Comparison of ENCODE assay signal across 10 cellular contexts in the genomic region with DNA sequence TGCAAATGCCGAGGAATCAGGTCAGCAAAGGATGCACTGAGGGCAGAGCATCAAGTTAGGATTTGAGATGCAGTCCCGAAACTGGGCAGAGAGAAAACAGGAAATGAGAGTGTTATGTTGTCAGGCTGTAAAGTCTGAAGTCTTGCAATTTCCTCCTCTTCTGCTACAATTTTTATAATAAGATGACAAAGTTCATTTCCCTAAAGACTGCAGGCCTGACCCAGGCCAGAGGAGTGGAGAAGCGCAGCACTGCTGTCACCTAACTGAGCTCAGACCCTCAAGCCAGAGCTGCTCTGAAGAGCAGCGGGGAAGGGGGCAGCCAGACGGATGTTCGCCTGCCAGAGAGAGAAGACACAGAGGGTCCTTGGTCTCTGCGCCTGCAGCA. TPM values are rescaled to one million over a fixed set of nuclear protein-coding genes. Genes with fewer than 3 reads are reported as not detected.
DNase-seq lines count a peak whose midpoint lies in the region; ATAC-seq and TF ChIP-seq lines count a peak whose summit lies in the region.
"Had no signal": no experiment of that assay in that cellular context is flagged by ENCODE, and none has a peak within 500 bp of the region (broad histone marks: within the 10 kb centered on the region; RNA-seq: fewer than 3 reads in every experiment).

No MANE protein-coding gene starts in this region.

- no peak for DNase-seq in activated CD4-positive, alpha-beta memory T cell treated with anti-CD3 and anti-CD28 coated beads, Interleukin-2, amount 10 ng/mL, durations not matched to agents 7 days and 5 days
- no peak for DNase-seq in activated CD4-positive, alpha-beta memory T cell treated with anti-CD3 and anti-CD28 coated beads for 36 hours
- no peak for DNase-seq in activated B cell treated with CpG ODN at 0.5 μM for 24 hours
- no peak for DNase-seq in stimulated activated naive CD8-positive, alpha-beta T cell treated with anti-CD3 and anti-CD28 coated beads, Interleukin-15, Interleukin-2, amounts not matched to agents 100 U/mL and 50 U/mL, for 24 hours
- no peak for DNase-seq in thyroid gland
- no peak for DNase-seq in NCI-H1417 treated with DMSO at 0.1 percent for 48 hours (lab: John Stamatoyannopoulos, UW)
- no peak for DNase-seq in suprapubic skin (ENCODE audit: low spot score in 2 of 2)
- DNase-seq: MG63 had no signal

- H3K36me3 ChIP-seq in thyroid gland (no peaks in the 10 kb centered on the region), suprapubic skin (no peaks in the 10 kb centered on the region)
- H3K36me3 ChIP-seq: MG63 had no signal

- intact Hi-C loops in activated CD4-positive, alpha-beta memory T cell treated with anti-CD3 and anti-CD28 coated beads for 36 hours (cut with micrococcal nuclease) = loop anchor here (1.0 to 5.0 kb wide), 2 partner anchors 10 to 40 kb away; no protein-coding TSS in a partner anchor
- intact Hi-C loops in activated B cell treated with CpG ODN at 0.5 μM for 24 hours (cut with micrococcal nuclease) = loop anchor here (1.0 to 2.0 kb wide), 2 partner anchors 18 to 370 kb away; a partner anchor contains a TSS
- intact Hi-C loops in thyroid gland (cut with DNase I) = no loop called here

- TF ChIP-seq CTCF in activated B cell treated with CpG ODN at 0.5 μM for 24 hours (IDR thresholded peaks at IDR 0.05) (no peak), thyroid gland (IDR thresholded peaks at IDR 0.05) (no peak), suprapubic skin (IDR thresholded peaks at IDR 0.05) (no peak)

- H3K27me3 ChIP-seq in thyroid gland (no peaks in the 10 kb centered on the region), suprapubic skin (no peaks in the 10 kb centered on the region)

- H3K4me3 ChIP-seq in thyroid gland (replicated peaks in 1 of 3) (no peak overlapping the region), suprapubic skin (no peak overlapping the region)
- H3K4me3 ChIP-seq: MG63 had no signal

- CTCF ChIA-PET in activated CD4-positive, alpha-beta memory T cell treated with anti-CD3 and anti-CD28 coated beads, Interleukin-2, amount 10 ng/mL, durations not matched to agents 7 days and 5 days (lab: Charles Lee) = interaction anchor here (1.4 kb wide), 1 partner anchor 66 kb away, joined by 4 read pairs; no protein-coding TSS in a partner anchor
- CTCF ChIA-PET in activated CD4-positive, alpha-beta memory T cell treated with anti-CD3 and anti-CD28 coated beads for 36 hours (lab: Charles Lee) = no interaction called here
- CTCF ChIA-PET in activated B cell treated with CpG ODN at 0.5 μM for 24 hours (lab: Charles Lee) = interaction anchor here (1.5 kb wide), 1 partner anchor 13 kb away, joined by 3 read pairs; the partner anchor contains the start of gene AOAH

- no peaks in the 10 kb centered on the region for H3K4me1 ChIP-seq in thyroid gland
- H3K4me1 ChIP-seq in suprapubic skin = no peaks in the 10 kb centered on the region
- H3K4me1 ChIP-seq: parathyroid adenoma had no signal

- POLR2A ChIA-PET in activated CD4-positive, alpha-beta memory T cell treated with anti-CD3 and anti-CD28 coated beads, Interleukin-2, amount 10 ng/mL, durations not matched to agents 7 days and 5 days (lab: Charles Lee) = interaction anchor here (0.8 kb wide), 1 partner anchor 11 kb away, joined by 3 read pairs; no protein-coding TSS in a partner anchor
- POLR2A ChIA-PET in activated CD4-positive, alpha-beta memory T cell treated with anti-CD3 and anti-CD28 coated beads for 36 hours (lab: Charles Lee) = no interaction called here
- POLR2A ChIA-PET in activated B cell treated with CpG ODN at 0.5 μM for 24 hours (lab: Charles Lee) = no interaction called here

- peaks cover 31% of the 10 kb centered on the region for H3K4me1 Mint-ChIP-seq in activated CD4-positive, alpha-beta memory T cell treated with anti-CD3 and anti-CD28 coated beads, Interleukin-2, amount 10 ng/mL, durations not matched to agents 7 days and 5 days
- peaks cover 28% of the 10 kb centered on the region for H3K4me1 Mint-ChIP-seq in activated CD4-positive, alpha-beta memory T cell treated with anti-CD3 and anti-CD28 coated beads for 36 hours (ENCODE audit: low read depth)
- peaks cover 23% of the 10 kb centered on the region for H3K4me1 Mint-ChIP-seq in activated B cell treated with CpG ODN at 0.5 μM for 24 hours

- no peak for TF ChIP-seq EP300 in suprapubic skin (IDR thresholded peaks at IDR 0.05)

- ATAC-seq in HG03045 (IDR thresholded peaks at IDR 0.05; ENCODE audit: unreplicated experiment) (peak; percentile 90), activated B cell treated with CpG ODN at 0.5 μM for 24 hours (ENCODE audit: low read depth) (peak; percentile 80)
- ATAC-seq in stimulated activated naive CD8-positive, alpha-beta T cell treated with anti-CD3 and anti-CD28 coated beads, Interleukin-15, Interleukin-2, amounts not matched to agents 100 U/mL and 50 U/mL, for 24 hours = peak; percentile 41

- WGBS in thyroid gland, 2 donors = 86% methylated on average over 7 of the region's 7 CpGs
- 81% methylated on average over 7 of the region's 7 CpGs for WGBS in suprapubic skin

- H3K27ac Mint-ChIP-seq in activated CD4-positive, alpha-beta memory T cell treated with anti-CD3 and anti-CD28 coated beads, Interleukin-2, amount 10 ng/mL, durations not matched to agents 7 days and 5 days = peak overlapping the region; percentile 64
- H3K27ac Mint-ChIP-seq in activated CD4-positive, alpha-beta memory T cell treated with anti-CD3 and anti-CD28 coated beads for 36 hours = no peak overlapping the region
- peak overlapping the region; percentile 84 for H3K27ac Mint-ChIP-seq in activated B cell treated with CpG ODN at 0.5 μM for 24 hours

- H3K4me3 Mint-ChIP-seq in activated CD4-positive, alpha-beta memory T cell treated with anti-CD3 and anti-CD28 coated beads, Interleukin-2, amount 10 ng/mL, durations not matched to agents 7 days and 5 days = no peak overlapping the region
- H3K4me3 Mint-ChIP-seq in activated CD4-positive, alpha-beta memory T cell treated with anti-CD3 and anti-CD28 coated beads for 36 hours = no peak overlapping the region
- H3K4me3 Mint-ChIP-seq in activated B cell treated with CpG ODN at 0.5 μM for 24 hours = peak overlapping the region; percentile 45

- no peaks in the 10 kb centered on the region for H3K9me3 ChIP-seq in thyroid gland
- no peaks in the 10 kb centered on the region for H3K9me3 ChIP-seq in suprapubic skin
- H3K9me3 ChIP-seq: MG63 had no signal

- H3K27me3 Mint-ChIP-seq in activated CD4-positive, alpha-beta memory T cell treated with anti-CD3 and anti-CD28 coated beads, Interleukin-2, amount 10 ng/mL, durations not matched to agents 7 days and 5 days = no peaks in the 10 kb centered on the region
- H3K27me3 Mint-ChIP-seq in activated CD4-positive, alpha-beta memory T cell treated with anti-CD3 and anti-CD28 coated beads for 36 hours = no peaks in the 10 kb centered on the region
- H3K27me3 Mint-ChIP-seq in activated B cell treated with CpG ODN at 0.5 μM for 24 hours = no peaks in the 10 kb centered on the region

- H3K27ac ChIP-seq in thyroid gland (no peak overlapping the region), suprapubic skin (no peak overlapping the region)
- H3K27ac ChIP-seq: parathyroid adenoma had no signal

- peaks cover 22% of the 10 kb centered on the region for H3K9me3 Mint-ChIP-seq in activated CD4-positive, alpha-beta memory T cell treated with anti-CD3 and anti-CD28 coated beads, Interleukin-2, amount 10 ng/mL, durations not matched to agents 7 days and 5 days
- peaks cover 5% of the 10 kb centered on the region for H3K9me3 Mint-ChIP-seq in activated CD4-positive, alpha-beta memory T cell treated with anti-CD3 and anti-CD28 coated beads for 36 hours
- no peaks in the 10 kb centered on the region for H3K9me3 Mint-ChIP-seq in activated B cell treated with CpG ODN at 0.5 μM for 24 hours

- H3K36me3 Mint-ChIP-seq in activated CD4-positive, alpha-beta memory T cell treated with anti-CD3 and anti-CD28 coated beads, Interleukin-2, amount 10 ng/mL, durations not matched to agents 7 days and 5 days (ENCODE audit: low read depth) = peaks cover 10% of the 10 kb centered on the region
- H3K36me3 Mint-ChIP-seq in activated CD4-positive, alpha-beta memory T cell treated with anti-CD3 and anti-CD28 coated beads for 36 hours = no peaks in the 10 kb centered on the region
- no peaks in the 10 kb centered on the region for H3K36me3 Mint-ChIP-seq in activated B cell treated with CpG ODN at 0.5 μM for 24 hours (ENCODE audit: low read depth)

- TF ChIP-seq POLR2A in thyroid gland (IDR thresholded peaks at IDR 0.05) (no peak), suprapubic skin (IDR thresholded peaks at IDR 0.05) (no peak)

RNA-seq across cellular contexts. Expression of gene AOAH, which starts 12.5 kb away (rescaled TPM):
- 10 to 100 TPM; 15.4 to 18.5 TPM for total RNA-seq in activated CD4-positive, alpha-beta memory T cell treated with anti-CD3 and anti-CD28 coated beads, Interleukin-2, amount 10 ng/mL, durations not matched to agents 7 days and 5 days
- total RNA-seq in activated CD4-positive, alpha-beta memory T cell treated with anti-CD3 and anti-CD28 coated beads for 36 hours = 1 to 10 TPM; 2.4 to 2.6 TPM
- total RNA-seq in activated B cell treated with CpG ODN at 0.5 μM for 24 hours (1.4 and 2.4 TPM in 2 replicates), thyroid gland (10 to 100 TPM in 3 of 4 donors, 1 to 10 TPM in 1; 7.4 to 26.7 (median 12.4) TPM), suprapubic skin (1 to 10 TPM; 1.1 to 4.8 (median 1.6) TPM)
